ENCODE assay signal across 9 cellular contexts in genomic region chr16:85168732-85169256, GRCh38. TPM values are rescaled to one million over a fixed set of nuclear protein-coding genes. Genes with fewer than 3 reads are reported as not detected.
A peak's percentile ranks its signal among the peaks of the same experiment; 100 is the strongest.
DNase-seq lines count a peak whose midpoint lies in the region; ATAC-seq and TF ChIP-seq lines count a peak whose summit lies in the region.
"Had no signal": no experiment of that assay in that cellular context is flagged by ENCODE, and none has a peak within 500 bp of the region (broad histone marks: within the 10 kb centered on the region; RNA-seq: fewer than 3 reads in every experiment).

No MANE protein-coding gene starts in this region.

- no peak for TF ChIP-seq CTCF in activated B cell treated with CpG ODN at 0.5 μM for 24 hours (IDR thresholded peaks at IDR 0.05)

- ATAC-seq in activated B cell treated with CpG ODN at 0.5 μM for 24 hours (ENCODE audit: low read depth) (no peak), GM19328 (IDR thresholded peaks at IDR 0.05; ENCODE audit: unreplicated experiment) (no peak)

- no peaks in the 10 kb centered on the region; the same call in 1 of the 2 replicates for H3K27me3 ChIP-seq in iPS DF 6.9 (ENCODE audit: control insufficient read depth, insufficient read depth, low read length)
- peaks cover 6% of the 10 kb centered on the region for H3K27me3 ChIP-seq in effector memory CD4-positive, alpha-beta T cell (replicated peaks; ENCODE audit: control insufficient read depth, insufficient read depth, low read length, poor library complexity, severe bottlenecking)

- H3K4me3 Mint-ChIP-seq in activated naive CD4-positive, alpha-beta T cell treated with anti-CD3 and anti-CD28 coated beads, Interleukin-2, amount 50 U/mL, for 24 hours = peak overlapping the region; percentile 36
- H3K4me3 Mint-ChIP-seq in activated B cell treated with CpG ODN at 0.5 μM for 24 hours = peak overlapping the region; percentile 48
- H3K4me3 Mint-ChIP-seq in stimulated activated naive CD8-positive, alpha-beta T cell treated with anti-CD3 and anti-CD28 coated beads, Interleukin-15, Interleukin-2, amounts not matched to agents 100 ng/mL and 50 ng/mL, for 24 hours = peak overlapping the region; percentile 23

- no peak for DNase-seq in activated naive CD4-positive, alpha-beta T cell treated with anti-CD3 and anti-CD28 coated beads, Interleukin-2, amount 50 U/mL, for 16 hours
- no peak for DNase-seq in activated B cell treated with CpG ODN at 0.5 μM for 24 hours
- no peak for DNase-seq in iPS DF 6.9 (ENCODE audit: low read depth, low spot score)
- DNase-seq in effector memory CD4-positive, alpha-beta T cell = no peak
- DNase-seq in DMS79 treated with DMSO at 0.1 percent for 48 hours (lab: John Stamatoyannopoulos, UW) = no peak

- no peaks in the 10 kb centered on the region for H3K9me3 Mint-ChIP-seq in activated naive CD4-positive, alpha-beta T cell treated with anti-CD3 and anti-CD28 coated beads, Interleukin-2, amount 50 U/mL, for 24 hours
- no peaks in the 10 kb centered on the region for H3K9me3 Mint-ChIP-seq in activated B cell treated with CpG ODN at 0.5 μM for 24 hours
- H3K9me3 Mint-ChIP-seq in stimulated activated naive CD8-positive, alpha-beta T cell treated with anti-CD3 and anti-CD28 coated beads, Interleukin-15, Interleukin-2, amounts not matched to agents 100 ng/mL and 50 ng/mL, for 24 hours = no peaks in the 10 kb centered on the region

- intact Hi-C loops in activated B cell treated with CpG ODN at 0.5 μM for 24 hours (cut with micrococcal nuclease) = no loop called here

- no peaks in the 10 kb centered on the region for H3K36me3 Mint-ChIP-seq in activated naive CD4-positive, alpha-beta T cell treated with anti-CD3 and anti-CD28 coated beads, Interleukin-2, amount 50 U/mL, for 24 hours
- no peaks in the 10 kb centered on the region for H3K36me3 Mint-ChIP-seq in activated B cell treated with CpG ODN at 0.5 μM for 24 hours (ENCODE audit: low read depth)
- no peaks in the 10 kb centered on the region for H3K36me3 Mint-ChIP-seq in stimulated activated naive CD8-positive, alpha-beta T cell treated with anti-CD3 and anti-CD28 coated beads, Interleukin-15, Interleukin-2, amounts not matched to agents 100 ng/mL and 50 ng/mL, for 24 hours (ENCODE audit: low read depth)

- no peak overlapping the region for H3K27ac ChIP-seq in iPS DF 6.9 (ENCODE audit: low read length)
- no peak overlapping the region for H3K27ac ChIP-seq in effector memory CD4-positive, alpha-beta T cell (ENCODE audit: insufficient read depth, low read length, poor library complexity, severe bottlenecking)

- POLR2A ChIA-PET in activated B cell treated with CpG ODN at 0.5 μM for 24 hours (lab: Charles Lee) = interaction anchor here (0.6 kb wide), 2 partner anchors 201 to 517 kb away, joined by 3 to 4 read pairs; no protein-coding TSS in a partner anchor

- no peak overlapping the region for H3K27ac Mint-ChIP-seq in activated naive CD4-positive, alpha-beta T cell treated with anti-CD3 and anti-CD28 coated beads, Interleukin-2, amount 50 U/mL, for 24 hours
- no peak overlapping the region for H3K27ac Mint-ChIP-seq in activated B cell treated with CpG ODN at 0.5 μM for 24 hours
- no peak overlapping the region for H3K27ac Mint-ChIP-seq in stimulated activated naive CD8-positive, alpha-beta T cell treated with anti-CD3 and anti-CD28 coated beads, Interleukin-15, Interleukin-2, amounts not matched to agents 100 ng/mL and 50 ng/mL, for 24 hours

- CTCF ChIA-PET in activated B cell treated with CpG ODN at 0.5 μM for 24 hours (lab: Charles Lee) = no interaction called here

- H3K4me1 Mint-ChIP-seq in activated naive CD4-positive, alpha-beta T cell treated with anti-CD3 and anti-CD28 coated beads, Interleukin-2, amount 50 U/mL, for 24 hours = no peaks in the 10 kb centered on the region
- H3K4me1 Mint-ChIP-seq in activated B cell treated with CpG ODN at 0.5 μM for 24 hours = peaks cover 1% of the 10 kb centered on the region
- no peaks in the 10 kb centered on the region for H3K4me1 Mint-ChIP-seq in stimulated activated naive CD8-positive, alpha-beta T cell treated with anti-CD3 and anti-CD28 coated beads, Interleukin-15, Interleukin-2, amounts not matched to agents 100 ng/mL and 50 ng/mL, for 24 hours (ENCODE audit: low read depth)

- peak overlapping the region; percentile 24; the same call in 1 of the 2 replicates for H3K4me3 ChIP-seq in iPS DF 6.9 (ENCODE audit: low read length)
- H3K4me3 ChIP-seq in effector memory CD4-positive, alpha-beta T cell (ENCODE audit: insufficient read depth, low read depth, low read length, poor library complexity, severe bottlenecking) = no peak overlapping the region

- WGBS in iPS DF 6.9 (ENCODE audit: insufficient coverage, insufficient read length) = no CpG with 5 or more reads among the region's 54 CpGs

- no peaks in the 10 kb centered on the region for H3K9me3 ChIP-seq in iPS DF 6.9 (ENCODE audit: control insufficient read depth, insufficient read depth, low read length)
- no peaks in the 10 kb centered on the region for H3K9me3 ChIP-seq in effector memory CD4-positive, alpha-beta T cell (ENCODE audit: control insufficient read depth, low read length)

- no peaks in the 10 kb centered on the region; the same call in 1 of the 2 replicates for H3K36me3 ChIP-seq in iPS DF 6.9 (ENCODE audit: control insufficient read depth, insufficient read depth, low read length)
- no peaks in the 10 kb centered on the region for H3K36me3 ChIP-seq in effector memory CD4-positive, alpha-beta T cell (ENCODE audit: control insufficient read depth, insufficient read depth, low read length)

- H3K27me3 Mint-ChIP-seq in activated naive CD4-positive, alpha-beta T cell treated with anti-CD3 and anti-CD28 coated beads, Interleukin-2, amount 50 U/mL, for 24 hours = peaks cover 33% of the 10 kb centered on the region
- peaks cover 50% of the 10 kb centered on the region for H3K27me3 Mint-ChIP-seq in activated B cell treated with CpG ODN at 0.5 μM for 24 hours
- H3K27me3 Mint-ChIP-seq in stimulated activated naive CD8-positive, alpha-beta T cell treated with anti-CD3 and anti-CD28 coated beads, Interleukin-15, Interleukin-2, amounts not matched to agents 100 ng/mL and 50 ng/mL, for 24 hours = peaks cover 51% of the 10 kb centered on the region

- H3K4me1 ChIP-seq in iPS DF 6.9 (ENCODE audit: control insufficient read depth, insufficient read depth, low read length) = peaks cover 5% of the 10 kb centered on the region; the same call in 1 of the 2 replicates
- H3K4me1 ChIP-seq in effector memory CD4-positive, alpha-beta T cell (ENCODE audit: control insufficient read depth, insufficient read depth, low read length, poor library complexity, severe bottlenecking) = no peaks in the 10 kb centered on the region

RNA-seq across cellular contexts. Expression of gene CIBAR2, which starts 56.5 kb away (rescaled TPM):
- total RNA-seq in activated B cell treated with CpG ODN at 0.5 μM for 24 hours = not detected in 2 replicates
- total RNA-seq: activated CD8-positive, alpha-beta memory T cell treated with anti-CD3 and anti-CD28 coated beads for 36 hours had no signal
